21 cellular contexts compared by ENCODE assay signal in the genomic region with DNA sequence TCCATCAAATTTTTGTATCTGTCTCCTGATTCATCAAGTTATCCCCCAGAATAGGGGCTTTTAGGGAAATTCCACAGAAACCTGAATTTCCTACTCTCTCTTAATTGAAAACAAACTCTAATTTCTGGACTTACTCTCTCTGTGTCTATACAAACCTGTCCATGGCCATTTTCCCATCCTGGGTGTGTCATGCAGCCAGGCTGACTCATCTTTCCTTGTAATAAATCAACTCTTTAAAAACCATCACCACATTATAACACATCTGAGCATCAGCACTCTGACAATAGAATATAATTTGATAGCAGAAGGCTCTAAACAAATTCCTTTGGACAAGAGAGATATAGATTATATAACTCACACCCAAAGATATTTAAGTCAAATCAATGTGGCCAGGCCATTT.
"Had no signal": no experiment of that assay in that cellular context is flagged by ENCODE, and none has a peak within 500 bp of the region (broad histone marks: within the 10 kb centered on the region; RNA-seq: fewer than 3 reads in every experiment).

No MANE protein-coding gene starts in this region.

- H3K9me3 ChIP-seq: gastrocnemius medialis, lower lobe of right lung, neutrophil, pancreas, right lobe of liver, suprapubic skin had no signal

- H3K4me1 ChIP-seq: gastrocnemius medialis, pancreas, suprapubic skin had no signal

- H3K27ac ChIP-seq: dorsolateral prefrontal cortex, epithelial cell of prostate, gastrocnemius medialis, lower lobe of right lung, neutrophil, pancreas, right lobe of liver, suprapubic skin had no signal

- H3K4me3 ChIP-seq: dorsolateral prefrontal cortex, gastrocnemius medialis, lower lobe of right lung, pancreas, right lobe of liver, suprapubic skin had no signal

- FAIRE-seq: colon, keratinocyte, pancreas, small intestine had no signal

- H3K27me3 ChIP-seq: dorsolateral prefrontal cortex, gastrocnemius medialis, neutrophil, pancreas, right lobe of liver, suprapubic skin had no signal

- H3K36me3 ChIP-seq: gastrocnemius medialis, lower lobe of right lung, neutrophil, pancreas, right lobe of liver, suprapubic skin had no signal

- DNase-seq: dorsolateral prefrontal cortex; effector CD4-positive, alpha-beta T cell; gastrocnemius medialis; head of caudate nucleus; left ventricle myocardium superior; lower lobe of right lung; naive B cell; pancreas; right lobe of liver; small intestine; stimulated activated CD4-positive, alpha-beta T cell treated with anti-CD3 and anti-CD28 coated beads, Interleukin-1b, Interleukin-23, amount 100 ng/mL, for 48 hours; stimulated activated CD4-positive, alpha-beta T cell treated with anti-CD3 and anti-CD28 coated beads, Interleukin-4, amount 100 ng/mL, for 1 hour; stimulated activated CD8-positive, alpha-beta memory T cell treated with anti-CD3 and anti-CD28 coated beads, Interleukin-4, amount 100 ng/mL, for 48 hours; stimulated activated naive CD4-positive, alpha-beta T cell; stimulated activated naive CD8-positive, alpha-beta T cell treated with anti-CD3 and anti-CD28 coated beads, Interleukin-15, amount 100 ng/mL, for 72 hours; trophoblast cell had no signal
